In the genomic region with DNA sequence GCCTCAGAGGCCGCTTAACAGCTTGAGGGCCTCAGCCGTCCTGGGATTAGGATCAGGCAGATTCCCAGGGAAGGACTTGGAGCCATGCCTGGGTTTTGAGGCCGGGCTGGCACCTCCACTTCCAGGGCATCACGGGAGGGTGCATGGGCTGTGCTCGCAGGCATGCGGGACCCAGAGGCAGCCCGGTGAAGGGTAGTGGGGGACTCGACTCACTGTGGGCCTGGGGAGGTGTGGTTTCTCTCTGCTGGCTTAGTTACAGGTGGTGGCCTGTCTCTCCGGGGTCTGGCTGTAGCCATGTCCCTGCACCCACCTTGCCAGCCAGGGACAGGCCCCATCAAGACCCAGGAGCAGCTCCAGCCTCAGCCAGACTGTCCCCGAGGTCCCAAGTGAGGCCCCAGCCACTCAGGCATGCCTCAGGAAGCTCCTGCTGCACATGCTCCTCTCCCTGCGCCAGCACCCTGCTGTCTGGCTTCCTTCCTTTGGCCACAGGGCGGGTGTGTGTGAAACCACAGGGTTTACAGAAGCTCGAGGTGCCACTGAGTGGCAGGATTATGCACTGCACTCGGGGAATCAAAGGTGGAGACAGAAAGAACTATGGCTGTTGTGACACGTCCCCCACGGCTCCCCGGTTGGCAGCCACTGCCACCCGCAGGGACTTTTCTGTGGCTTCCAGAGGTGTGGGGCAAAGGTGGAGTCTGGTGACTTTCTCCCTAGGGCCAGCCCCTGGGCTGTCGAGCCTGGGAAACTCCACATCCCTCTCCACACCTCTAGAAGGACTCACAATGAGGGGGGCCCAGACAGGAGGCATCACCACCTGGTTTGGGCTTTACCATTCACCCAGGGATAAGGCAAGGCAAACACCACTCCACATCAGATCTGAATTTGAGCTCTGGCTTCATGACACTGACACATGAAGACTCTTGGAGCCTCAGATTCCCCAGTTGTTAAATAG, we compare ENCODE assay signal across 8 cellular contexts. TPM values are rescaled to one million over a fixed set of nuclear protein-coding genes. Genes with fewer than 3 reads are reported as not detected.
DNase-seq lines count a peak whose midpoint lies in the region; ATAC-seq and TF ChIP-seq lines count a peak whose summit lies in the region.

No MANE protein-coding gene starts in this region.

- H3K9me2 ChIP-seq in DOHH2 (replicated peaks; ENCODE audit: control insufficient read depth, low read length), result no peaks in the 10 kb centered on the region

- no peaks in the 10 kb centered on the region for H3K79me2 ChIP-seq in DOHH2 (ENCODE audit: control insufficient read depth, low read length)
- no peaks in the 10 kb centered on the region for H3K79me2 ChIP-seq in fibroblast of lung (ENCODE audit: control insufficient read depth, insufficient read depth, low read length)

- H3K9me3 ChIP-seq in DOHH2 (ENCODE audit: control insufficient read depth, insufficient read depth, low read length), result no peaks in the 10 kb centered on the region
- no peaks in the 10 kb centered on the region for H3K9me3 ChIP-seq in fibroblast of lung (ENCODE audit: control insufficient read depth, insufficient read depth, low read depth, low read length)
- no peaks in the 10 kb centered on the region for H3K9me3 ChIP-seq in stomach

- H3K4me1 ChIP-seq in DOHH2 (ENCODE audit: control insufficient read depth, low read length) (peaks cover 3% of the 10 kb centered on the region; the same call in 1 of the 2 replicates), fibroblast of lung (ENCODE audit: control insufficient read depth, extremely low read depth, insufficient read depth, low read length) (no peaks in the 10 kb centered on the region), stomach (peaks cover 9 to 15% (median 13%) of the 10 kb centered on the region in 4 donors)

- H3K27me3 Mint-ChIP-seq in neural crest cell (ENCODE audit: low read depth), result peaks cover 46% of the 10 kb centered on the region

- peak; percentile 64 for TF ChIP-seq CTCF in DOHH2 (IDR thresholded peaks at IDR 0.05; ENCODE audit: low read depth, low read length, poor library complexity, severe bottlenecking)
- peak; percentile 68 to 69 for TF ChIP-seq CTCF in fibroblast of lung (conservative IDR thresholded peaks at IDR 0.05 in 1 of 2, IDR thresholded peaks at IDR 0.05 in 1 of 2; ENCODE audit: low read depth in 1 of 2, low read length in 2 of 2)
- peak; percentile 71 for TF ChIP-seq CTCF in neural crest cell (conservative IDR thresholded peaks at IDR 0.05)
- peak in 6 of 7 experiments; percentile 64 to 99 (median 81) for TF ChIP-seq CTCF in stomach (IDR thresholded peaks at IDR 0.05)

- no peak overlapping the region for H3K27ac Mint-ChIP-seq in neural crest cell (ENCODE audit: unreplicated experiment)

- WGBS in stomach, 5 donors, result 5 to 16% (median 11%) methylated on average over 9 to 19 of the region's 19 CpGs

- no peaks in the 10 kb centered on the region for H3F3A ChIP-seq in DOHH2 (ENCODE audit: control insufficient read depth, insufficient read depth)

- no peaks in the 10 kb centered on the region for H3K9me3 Mint-ChIP-seq in neural crest cell

- H3K36me3 Mint-ChIP-seq in neural crest cell (ENCODE audit: low read depth), result no peaks in the 10 kb centered on the region

- peak; percentile 94 for ATAC-seq in GM21825 (IDR thresholded peaks at IDR 0.05; ENCODE audit: unreplicated experiment)

- no peak overlapping the region for H2AFZ ChIP-seq in fibroblast of lung (ENCODE audit: low read length)

- H3K4me2 ChIP-seq in DOHH2 (ENCODE audit: low read length), result no peak overlapping the region
- no peak overlapping the region for H3K4me2 ChIP-seq in fibroblast of lung (ENCODE audit: extremely low read depth, insufficient read depth, low read length)

- no peak for TF ChIP-seq EP300 in stomach (IDR thresholded peaks at IDR 0.05)

- DNase-seq in LHCN-M2 (ENCODE audit: low read depth), result peak; percentile 82
- peak; percentile 92 for DNase-seq in RPMI7951 (ENCODE audit: low read depth)
- peak; percentile 68 for DNase-seq in activated T-helper 1 cell treated with Interleukin-2 at 50 U/mL for 16 hours (ENCODE audit: low read depth)
- peak; percentile 67 to 82 for DNase-seq in fibroblast of lung (ENCODE audit: low read depth in 2 of 2)
- DNase-seq in neural crest cell (ENCODE audit: low read depth, low spot score), result peak; percentile 52
- peak; percentile 87 for DNase-seq in stomach

- H3K36me3 ChIP-seq in DOHH2 (ENCODE audit: control insufficient read depth, low read length), result no peaks in the 10 kb centered on the region
- H3K36me3 ChIP-seq in fibroblast of lung (ENCODE audit: control insufficient read depth, insufficient read depth, low read length), result no peaks in the 10 kb centered on the region
- H3K36me3 ChIP-seq in stomach, result no peaks in the 10 kb centered on the region

- intact Hi-C loops in stomach (cut with DNase I; ENCODE audit: low total_unique reads), result no loop called here

- H3K27ac ChIP-seq in DOHH2 (ENCODE audit: low read depth, low read length) (no peak overlapping the region), fibroblast of lung (ENCODE audit: insufficient read depth, low read length) (no peak overlapping the region), stomach (no peak overlapping the region)

- H3K4me1 Mint-ChIP-seq in neural crest cell, result no peaks in the 10 kb centered on the region

- H3K27me3 ChIP-seq in DOHH2 (ENCODE audit: control insufficient read depth, low read length), result peaks cover 26% of the 10 kb centered on the region
- H3K27me3 ChIP-seq in fibroblast of lung (ENCODE audit: control insufficient read depth, insufficient read depth, low read length), result peaks cover 27% of the 10 kb centered on the region
- H3K27me3 ChIP-seq in stomach, result peaks cover 0 to 60% (median 0%) of the 10 kb centered on the region in 3 donors

- H3K4me3 ChIP-seq in DOHH2 (ENCODE audit: low read length) (no peak overlapping the region), fibroblast of lung (replicated peaks in 1 of 4; ENCODE audit: control extremely low read depth in 1 of 4, insufficient read depth in 1 of 4, low read depth in 3 of 4, low read length in 4 of 4) (no peak overlapping the region), stomach (no peak overlapping the region)

- no peak overlapping the region for H3K4me3 Mint-ChIP-seq in neural crest cell

- H3K9ac ChIP-seq in fibroblast of lung (ENCODE audit: insufficient read depth, low read length), result no peak overlapping the region

- H4K20me1 ChIP-seq in DOHH2 (ENCODE audit: control insufficient read depth, insufficient read depth, low read depth, low read length), result no peaks in the 10 kb centered on the region
- no peaks in the 10 kb centered on the region for H4K20me1 ChIP-seq in fibroblast of lung (ENCODE audit: control insufficient read depth, extremely low read depth, insufficient read depth, low read length)

- TF ChIP-seq POLR2A in stomach (IDR thresholded peaks at IDR 0.05), result no peak

RNA-seq across cellular contexts. Expression of a gene that starts 19.7 kb away (rescaled TPM):
- 0.06 TPM in 1 of 2 replicates, not detected in the other for total RNA-seq in LHCN-M2 (2014; rRNA removed)
- polyA plus RNA-seq in LHCN-M2 (2012), result 0.01 TPM
- total RNA-seq in RPMI7951 (2014; rRNA removed; shearing (Covaris generic)), result 2.9 and 3.1 TPM in 2 replicates
- under 0.01 TPM in 1 of 2 replicates, not detected in the other for total RNA-seq in fibroblast of lung
- polyA plus RNA-seq in fibroblast of lung, result not detected in 2 replicates
- not detected in 2 replicates for polyA plus RNA-seq in fibroblast of lung (2012)
- polyA minus RNA-seq in fibroblast of lung (ENCODE audit: low replicate concordance), result not detected in 2 replicates
- 0.30 and 0.36 TPM in 2 replicates for total RNA-seq in neural crest cell
- total RNA-seq in stomach, result 1 to 10 TPM in 2 of 5 donors, under 1 TPM in 3; 0.45 to 1.8 (median 0.72) TPM
- 1 to 10 TPM in 1 of 3 donors, under 1 TPM in 2; 0.31 to 2.8 (median 0.93) TPM for polyA plus RNA-seq in stomach
